1 cellular context compared by ENCODE assay signal in genomic region chr14:94059998-94060397, GRCh38.
A peak's percentile ranks its signal among the peaks of the same experiment; 100 is the strongest.
TF ChIP-seq lines count a peak whose summit lies in the region.

No MANE protein-coding gene starts in this region.

TF ChIP-seq in HepG2, 621 proteins besides CTCF, POLR2A, EP300 and RAD21 (continued from another document and continues in another):
- TF ChIP-seq REST (IDR thresholded peaks at IDR 0.05; ENCODE audit: borderline replicate concordance in 1 of 2, low read depth in 1 of 2, low read length in 2 of 2) = no peak
- no peak for TF ChIP-seq ZNF12 (CRISPR knock-in tag; IDR thresholded peaks at IDR 0.05)
- no peak for TF ChIP-seq ZNF530 (CRISPR knock-in tag; IDR thresholded peaks at IDR 0.05; ENCODE audit: low read depth)
- no peak for TF ChIP-seq FOXK2 (IDR thresholded peaks at IDR 0.05)
- no peak for TF ChIP-seq RFXAP (CRISPR knock-in tag; IDR thresholded peaks at IDR 0.05; ENCODE audit: borderline replicate concordance)
- no peak for TF ChIP-seq E2F1 (CRISPR knock-in tag; IDR thresholded peaks at IDR 0.05)
- no peak; the same call in 1 of the 2 replicates for TF ChIP-seq BCL6 (CRISPR knock-in tag; IDR thresholded peaks at IDR 0.05)
- TF ChIP-seq ZNF143 (CRISPR knock-in tag; IDR thresholded peaks at IDR 0.05) = no peak
- no peak for TF ChIP-seq ATF7 (IDR thresholded peaks at IDR 0.05)
- 0 out of 2 replicates have a peak, but pooled peaks have one; percentile 14 for TF ChIP-seq ATF7 (CRISPR knock-in tag; IDR thresholded peaks at IDR 0.05)
- no peak for TF ChIP-seq NFIB (CRISPR knock-in tag; IDR thresholded peaks at IDR 0.05; ENCODE audit: borderline replicate concordance)
- no peak for TF ChIP-seq ZMAT5 (CRISPR knock-in tag; IDR thresholded peaks at IDR 0.05; ENCODE audit: borderline replicate concordance, low read depth)
- TF ChIP-seq ZBTB34 (CRISPR knock-in tag; IDR thresholded peaks at IDR 0.05) = no peak
- TF ChIP-seq CREM (IDR thresholded peaks at IDR 0.05) = peak; percentile 25; the same call in 1 of the 2 replicates
- no peak for TF ChIP-seq CREM (CRISPR knock-in tag; IDR thresholded peaks at IDR 0.05)
- TF ChIP-seq RNF2 (conservative IDR thresholded peaks at IDR 0.05; ENCODE audit: low read depth) = no peak
- TF ChIP-seq HNRNPH1 (optimal IDR thresholded peaks at IDR 0.05; ENCODE audit: low read depth, low read length) = no peak
- no peak for TF ChIP-seq RERE (CRISPR knock-in tag; IDR thresholded peaks at IDR 0.05; ENCODE audit: low read depth)
- TF ChIP-seq TBX3 (IDR thresholded peaks at IDR 0.05; ENCODE audit: borderline replicate concordance) = no peak
- no peak for TF ChIP-seq THAP8 (CRISPR knock-in tag; IDR thresholded peaks at IDR 0.05; ENCODE audit: borderline replicate concordance)
- no peak for TF ChIP-seq ZNF280D (CRISPR knock-in tag; IDR thresholded peaks at IDR 0.05)
- no peak for TF ChIP-seq GATA4 (IDR thresholded peaks at IDR 0.05; ENCODE audit: borderline replicate concordance, low read depth)
- no peak for TF ChIP-seq SMAD3 (CRISPR knock-in tag; IDR thresholded peaks at IDR 0.05)
- TF ChIP-seq ZFYVE20 (CRISPR knock-in tag; IDR thresholded peaks at IDR 0.05; ENCODE audit: borderline replicate concordance, low read depth) = no peak
- no peak for TF ChIP-seq ZBTB14 (CRISPR knock-in tag; IDR thresholded peaks at IDR 0.05)
- no peak for TF ChIP-seq KDM2A (CRISPR knock-in tag; IDR thresholded peaks at IDR 0.05; ENCODE audit: borderline replicate concordance, low read depth)
- no peak for TF ChIP-seq ZBTB10 (CRISPR knock-in tag; IDR thresholded peaks at IDR 0.05; ENCODE audit: borderline replicate concordance)
- TF ChIP-seq ZNF513 (CRISPR knock-in tag; conservative IDR thresholded peaks at IDR 0.05) = no peak
- no peak for TF ChIP-seq ZXDC (CRISPR knock-in tag; IDR thresholded peaks at IDR 0.05)
- no peak for TF ChIP-seq RFX5 (IDR thresholded peaks at IDR 0.05; ENCODE audit: low read depth, low read length)
